In the genomic region with DNA sequence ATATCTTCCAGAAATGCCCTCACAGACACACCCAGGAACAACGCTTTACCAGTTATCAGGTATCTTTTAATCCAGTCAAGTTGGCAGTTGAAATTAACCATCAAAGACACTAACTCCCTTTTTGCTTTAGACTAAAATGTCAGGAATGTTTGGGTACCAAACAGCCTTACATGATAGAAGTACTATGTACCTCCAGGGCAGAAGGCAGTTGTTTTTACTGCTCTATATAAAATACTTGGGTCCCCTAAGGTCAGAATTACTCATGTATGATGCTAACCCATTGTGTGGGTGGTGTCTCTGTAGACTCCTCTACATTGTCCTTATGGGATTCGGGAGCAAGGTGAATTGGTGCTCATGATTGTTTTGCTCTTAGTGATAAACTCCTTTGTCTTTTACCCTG, we compare ENCODE assay signal across 14 cellular contexts.
DNase-seq lines count a peak whose midpoint lies in the region; ATAC-seq and TF ChIP-seq lines count a peak whose summit lies in the region.
"Had no signal": no experiment of that assay in that cellular context is flagged by ENCODE, and none has a peak within 500 bp of the region (broad histone marks: within the 10 kb centered on the region; RNA-seq: fewer than 3 reads in every experiment).

No MANE protein-coding gene starts in this region.

- no peak overlapping the region for H2AFZ ChIP-seq in GM23248

- H3K36me3 ChIP-seq in GM23248 (ENCODE audit: low read depth), result no peaks in the 10 kb centered on the region

- peaks cover 5% of the 10 kb centered on the region for H3K27me3 Mint-ChIP-seq in brain
- H3K27me3 Mint-ChIP-seq: CD4-positive, alpha-beta memory T cell had no signal

- no peaks in the 10 kb centered on the region for H4K20me1 ChIP-seq in GM23248 (ENCODE audit: insufficient read depth)

- H3K79me2 ChIP-seq in GM23248 (ENCODE audit: insufficient read depth), result no peaks in the 10 kb centered on the region

- no peak for TF ChIP-seq CTCF in brain (conservative IDR thresholded peaks at IDR 0.05)

- no peaks in the 10 kb centered on the region for H3F3A ChIP-seq in GM23248 (ENCODE audit: insufficient read depth)

- DNase-seq in GM23248 (peak; percentile 1), NCI-H226 (peak; percentile 52), HPDE6-E6E7 (ENCODE audit: extremely low spot score) (no peak)
- DNase-seq in activated naive CD4-positive, alpha-beta T cell treated with Interleukin-2 at 50 U/mL for 16 hours, result no peak
- DNase-seq: C1 segment of cervical spinal cord; Calu3; CD4-positive, alpha-beta memory T cell; COR-L47; DMS53; DMS79 treated with DMSO at 0.1 percent for 48 hours; H9 had no signal

- no peak overlapping the region for H3K27ac ChIP-seq in GM23248

- H3K4me1 Mint-ChIP-seq in brain, result peaks cover 49% of the 10 kb centered on the region
- H3K4me1 Mint-ChIP-seq: CD4-positive, alpha-beta memory T cell; H9 had no signal

- H3K9ac ChIP-seq in GM23248, result no peak overlapping the region

- in situ Hi-C loops in GM23248 (cut with MboI), result no loop called here

- no peaks in the 10 kb centered on the region for H3K36me3 Mint-ChIP-seq in brain
- H3K36me3 Mint-ChIP-seq: CD4-positive, alpha-beta memory T cell had no signal

- peaks cover 4% of the 10 kb centered on the region; the same call in 1 of the 2 replicates for H3K27me3 ChIP-seq in GM23248 (replicated peaks; ENCODE audit: insufficient read depth)

- no peaks in the 10 kb centered on the region for H3K9me3 ChIP-seq in GM23248 (ENCODE audit: low read depth)

- H3K4me3 Mint-ChIP-seq in brain, result no peak overlapping the region
- H3K4me3 Mint-ChIP-seq: CD4-positive, alpha-beta memory T cell; H9 had no signal

- H3K4me1 ChIP-seq in GM23248 (ENCODE audit: insufficient read depth), result no peaks in the 10 kb centered on the region

- H3K27ac Mint-ChIP-seq in brain, result peak overlapping the region in 3 of 5 experiments; percentile 26 to 61 (median 46)
- H3K27ac Mint-ChIP-seq: CD4-positive, alpha-beta memory T cell had no signal

- H3K4me3 ChIP-seq in GM23248, result no peak overlapping the region

- H3K4me2 ChIP-seq in GM23248 (ENCODE audit: unreplicated experiment), result no peak overlapping the region

- 65 to 80% methylated on average over 2 of the region's 2 CpGs for WGBS in GM23248 (ENCODE audit: low coverage in 1 of 2, low lambda C conversion rate in 2 of 2, missing lambda C conversion rate in 2 of 2), 2 experiments

- no peaks in the 10 kb centered on the region for H3K9me2 ChIP-seq in GM23248 (ENCODE audit: insufficient read depth)

- ATAC-seq in GM21786 (IDR thresholded peaks at IDR 0.05; ENCODE audit: unreplicated experiment), result no peak
- ATAC-seq: HCT116 had no signal

- H3K9me3 Mint-ChIP-seq in brain, result peaks cover 0 to 4% (median 0%) of the 10 kb centered on the region in 5 experiments
- H3K9me3 Mint-ChIP-seq: H9 had no signal

Comparison
In these comparisons a context has a peak if more than half of its experiments do, and no peak if none do; other contexts are left out.
1. DNase-seq: peak in GM23248 (single experiment) and NCI-H226 (single experiment); none in HPDE6-E6E7 (single experiment) and activated naive CD4-positive, alpha-beta T cell treated with Interleukin-2 at 50 U/mL for 16 hours (single experiment).